16 cellular contexts compared by ENCODE assay signal in the genomic region with DNA sequence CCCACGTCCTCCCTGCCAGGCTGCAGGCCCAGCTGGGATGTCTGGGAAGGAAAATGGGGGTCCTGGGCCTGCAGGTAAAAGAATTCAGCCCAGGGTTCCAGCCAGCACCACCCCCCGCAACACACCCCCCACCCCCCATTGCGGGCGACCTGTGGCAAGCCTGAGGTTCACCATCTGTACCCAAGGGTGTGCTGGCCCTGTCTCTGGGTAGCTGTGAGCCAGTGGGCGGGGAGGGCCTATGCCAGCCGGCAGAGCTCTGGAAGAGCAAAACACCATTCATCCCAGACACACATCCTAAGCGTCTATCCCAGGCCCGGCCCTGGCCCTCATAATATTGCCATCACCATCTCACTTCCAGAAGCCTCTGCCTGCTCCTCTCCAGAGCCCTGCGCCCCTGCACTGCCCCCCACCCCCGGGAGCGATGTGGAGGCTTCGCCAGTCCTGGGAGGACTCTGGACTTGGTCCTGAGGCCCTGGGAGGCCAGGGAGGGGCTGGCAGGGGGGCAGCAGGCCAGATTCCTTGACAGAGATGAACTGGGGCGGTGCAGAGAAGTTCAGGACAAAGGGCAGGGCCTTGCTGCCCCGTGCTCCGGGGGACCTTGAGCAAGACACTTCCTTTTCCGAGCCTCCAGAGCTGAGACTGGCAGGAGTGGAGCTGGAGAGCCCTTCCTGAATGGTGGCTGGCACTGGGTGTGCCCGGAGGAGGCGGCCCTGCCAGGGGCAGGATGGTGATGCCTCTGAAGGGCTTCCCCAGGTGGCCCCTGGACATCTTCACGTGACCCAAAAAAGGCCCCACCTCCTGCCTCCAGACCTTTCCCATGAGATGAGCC. TPM values are rescaled to one million over a fixed set of nuclear protein-coding genes. Genes with fewer than 3 reads are reported as not detected.
A peak's percentile ranks its signal among the peaks of the same experiment; 100 is the strongest.
DNase-seq lines count a peak whose midpoint lies in the region; ATAC-seq and TF ChIP-seq lines count a peak whose summit lies in the region.
"Had no signal": no experiment of that assay in that cellular context is flagged by ENCODE, and none has a peak within 500 bp of the region (broad histone marks: within the 10 kb centered on the region; RNA-seq: fewer than 3 reads in every experiment).

No MANE protein-coding gene starts in this region.

- ATAC-seq in Right ventricle myocardium inferior (peak; percentile 27), lung (ENCODE audit: insufficient read depth, low FRiP score) (peak; percentile 30)
- no peak for ATAC-seq in activated T-cell treated with anti-CD3 and anti-CD28 coated beads, Interleukin-2, amount 50 U/mL, for 4 hours

- TF ChIP-seq CTCF in left ventricle myocardium inferior (IDR thresholded peaks at IDR 0.05; ENCODE audit: borderline replicate concordance) (no peak), lung (IDR thresholded peaks at IDR 0.05; ENCODE audit: control extremely low read depth, extremely low read depth) (no peak), transverse colon (IDR thresholded peaks at IDR 0.05) (no peak)

- H3K9me3 ChIP-seq in left ventricle myocardium inferior (replicated peaks) (no peaks in the 10 kb centered on the region), duodenal mucosa (ENCODE audit: control insufficient read depth in 1 of 2, low read length in 2 of 2) (no peaks in the 10 kb centered on the region), lung (ENCODE audit: control insufficient read depth in 2 of 2, insufficient read depth in 1 of 2, low read length in 1 of 2) (no peaks in the 10 kb centered on the region), transverse colon (no peaks in the 10 kb centered on the region)
- H3K9me3 ChIP-seq: vagina had no signal

- no peak overlapping the region for H3K4me3 ChIP-seq in left ventricle myocardium inferior
- no peak overlapping the region for H3K4me3 ChIP-seq in duodenal mucosa (ENCODE audit: low read depth in 1 of 2, low read length in 2 of 2)
- H3K4me3 ChIP-seq in lung: no peak overlapping the region
- H3K4me3 ChIP-seq in transverse colon: no peak overlapping the region
- H3K4me3 ChIP-seq: coronary artery, vagina had no signal

- H3K36me3 ChIP-seq in left ventricle myocardium inferior (no peaks in the 10 kb centered on the region), duodenal mucosa (ENCODE audit: control insufficient read depth in 1 of 2, insufficient read depth in 2 of 2, low read length in 2 of 2) (no peaks in the 10 kb centered on the region), lung (ENCODE audit: control insufficient read depth in 2 of 2, insufficient read depth in 2 of 2, low read length in 2 of 2) (no peaks in the 10 kb centered on the region), transverse colon (no peaks in the 10 kb centered on the region)
- H3K36me3 ChIP-seq: vagina had no signal

- peaks cover 61% of the 10 kb centered on the region for H3K4me1 ChIP-seq in left ventricle myocardium inferior
- H3K4me1 ChIP-seq in duodenal mucosa (ENCODE audit: control insufficient read depth in 1 of 2, insufficient read depth in 2 of 2, low read length in 2 of 2): peaks cover 30 to 44% of the 10 kb centered on the region in 2 donors
- H3K4me1 ChIP-seq in lung (ENCODE audit: control insufficient read depth in 2 of 2, insufficient read depth in 2 of 2, low read length in 2 of 2): peaks cover 0 to 18% of the 10 kb centered on the region in 2 donors
- H3K4me1 ChIP-seq in transverse colon: peaks cover 21 to 43% (median 32%) of the 10 kb centered on the region in 4 donors

- WGBS in lung, 2 donors: 54% methylated on average over 19 of the region's 19 CpGs
- 52% methylated on average over 15 of the region's 19 CpGs; no CpG with 5 or more reads in 1 of the 2 donors for WGBS in transverse colon (ENCODE audit: low coverage in 1 of 2), 2 donors

- no peak for TF ChIP-seq EP300 in transverse colon (IDR thresholded peaks at IDR 0.05; ENCODE audit: low read depth)

- no peak overlapping the region for H3K4me3 Mint-ChIP-seq in activated T-cell treated with anti-CD3 and anti-CD28 coated beads, Interleukin-2, amount 50 U/mL, for 4 hours
- H3K4me3 Mint-ChIP-seq: CD8-positive, alpha-beta memory T cell; neural crest cell had no signal

- H3K27ac ChIP-seq in left ventricle myocardium inferior (replicated peaks) (no peak overlapping the region), duodenal mucosa (ENCODE audit: low read depth, low read length) (peak overlapping the region; percentile 73), lung (ENCODE audit: low read depth in 1 of 2, low read length in 1 of 2) (no peak overlapping the region), transverse colon (peak overlapping the region in 1 of 4 donors; percentile 37)
- H3K27ac ChIP-seq: coronary artery, epithelial cell of prostate, vagina had no signal

- intact Hi-C loops in Right ventricle myocardium inferior (cut with DNase I) (no loop called here), left ventricle myocardium inferior (cut with micrococcal nuclease) (no loop called here), transverse colon (cut with DNase I; ENCODE audit: low total_unique reads) (loop anchor here (5.0 kb wide), 1 partner anchor 66 kb away; a partner anchor contains a TSS)

- H3K9me3 Mint-ChIP-seq in activated T-cell treated with anti-CD3 and anti-CD28 coated beads, Interleukin-2, amount 50 U/mL, for 4 hours: no peaks in the 10 kb centered on the region
- H3K9me3 Mint-ChIP-seq: CD8-positive, alpha-beta memory T cell; neural crest cell had no signal

- no peak overlapping the region for H3K9ac ChIP-seq in duodenal mucosa (ENCODE audit: low read depth in 1 of 2, low read length in 2 of 2)

- in situ Hi-C loops in transverse colon (cut with MboI; ENCODE audit: low pct_ligation_motif_present in 1 of 4, low pct_unique_long_range_greater_than_20kb in 1 of 4, low sequenced_read_pairs in 3 of 4): no loop called here

- no peaks in the 10 kb centered on the region for H3K36me3 Mint-ChIP-seq in activated T-cell treated with anti-CD3 and anti-CD28 coated beads, Interleukin-2, amount 50 U/mL, for 4 hours (ENCODE audit: insufficient read depth)
- H3K36me3 Mint-ChIP-seq: CD8-positive, alpha-beta memory T cell had no signal

- no peak for TF ChIP-seq POLR2A in transverse colon (IDR thresholded peaks at IDR 0.05)

- no peaks in the 10 kb centered on the region for H3K4me1 Mint-ChIP-seq in activated T-cell treated with anti-CD3 and anti-CD28 coated beads, Interleukin-2, amount 50 U/mL, for 4 hours (ENCODE audit: low read depth)
- H3K4me1 Mint-ChIP-seq: CD8-positive, alpha-beta memory T cell had no signal

- no peaks in the 10 kb centered on the region for H3K27me3 Mint-ChIP-seq in activated T-cell treated with anti-CD3 and anti-CD28 coated beads, Interleukin-2, amount 50 U/mL, for 4 hours (ENCODE audit: low read depth)

- H3K27me3 ChIP-seq in left ventricle myocardium inferior (ENCODE audit: low read depth): no peaks in the 10 kb centered on the region
- H3K27me3 ChIP-seq in duodenal mucosa (ENCODE audit: control insufficient read depth in 1 of 2, insufficient read depth in 2 of 2, low read length in 2 of 2): no peaks in the 10 kb centered on the region
- no peaks in the 10 kb centered on the region for H3K27me3 ChIP-seq in lung (ENCODE audit: control insufficient read depth, insufficient read depth)
- H3K27me3 ChIP-seq in transverse colon: no peaks in the 10 kb centered on the region
- H3K27me3 ChIP-seq: vagina had no signal

- DNase-seq in Right ventricle myocardium inferior (ENCODE audit: missing footprints): peak; percentile 76
- no peak for DNase-seq in left ventricle myocardium inferior
- DNase-seq in lung (ENCODE audit: low spot score): no peak
- peak; percentile 61 for DNase-seq in transverse colon
- DNase-seq in NCI-H1092 (lab: John Stamatoyannopoulos, UW): no peak
- DNase-seq in AG08396 (ENCODE audit: low spot score): no peak
- DNase-seq in activated T-cell treated with anti-CD3 and anti-CD28 coated beads, Interleukin-2, amount 50 U/mL, for 4 hours: no peak
- DNase-seq: activated CD4-positive, alpha-beta T cell treated with anti-CD3 and anti-CD28 coated beads, Interleukin-2, amount 50 U/mL, for 1 hour; activated naive CD4-positive, alpha-beta T cell; CD8-positive, alpha-beta memory T cell; stimulated activated CD4-positive, alpha-beta T cell treated with anti-CD3 and anti-CD28 coated beads, Interleukin-1b, Interleukin-23, amount 100 ng/mL, for 48 hours had no signal

RNA-seq across cellular contexts. Expression of a gene that starts 8.7 kb away (rescaled TPM):
- total RNA-seq in Right ventricle myocardium inferior: 15.8 TPM
- 10.9 TPM for total RNA-seq in left ventricle myocardium inferior
- total RNA-seq in lung: 10 to 100 TPM; 50.6 to 74.0 TPM
- polyA plus RNA-seq in lung: 10 to 100 TPM; 14.3 to 60.9 TPM
- 10 to 100 TPM; 11.2 to 43.6 (median 23.0) TPM for total RNA-seq in transverse colon
- 10 to 100 TPM; 13.4 to 17.3 (median 15.2) TPM for total RNA-seq in activated T-cell treated with anti-CD3 and anti-CD28 coated beads, Interleukin-2, amount 50 U/mL, for 4 hours

Comparison
In these comparisons a context has a peak if more than half of its experiments do, and no peak if none do; other contexts are left out.
1. DNase-seq: peak in Right ventricle myocardium inferior (single experiment) and transverse colon (single experiment); none in left ventricle myocardium inferior (single experiment), lung (single experiment), NCI-H1092 (single experiment), AG08396 (single experiment) and activated T-cell treated with anti-CD3 and anti-CD28 coated beads, Interleukin-2, amount 50 U/mL, for 4 hours (single experiment).
2. ATAC-seq: peak in Right ventricle myocardium inferior (single experiment) and lung (single experiment); none in activated T-cell treated with anti-CD3 and anti-CD28 coated beads, Interleukin-2, amount 50 U/mL, for 4 hours (0 of 2).